In the genomic region with DNA sequence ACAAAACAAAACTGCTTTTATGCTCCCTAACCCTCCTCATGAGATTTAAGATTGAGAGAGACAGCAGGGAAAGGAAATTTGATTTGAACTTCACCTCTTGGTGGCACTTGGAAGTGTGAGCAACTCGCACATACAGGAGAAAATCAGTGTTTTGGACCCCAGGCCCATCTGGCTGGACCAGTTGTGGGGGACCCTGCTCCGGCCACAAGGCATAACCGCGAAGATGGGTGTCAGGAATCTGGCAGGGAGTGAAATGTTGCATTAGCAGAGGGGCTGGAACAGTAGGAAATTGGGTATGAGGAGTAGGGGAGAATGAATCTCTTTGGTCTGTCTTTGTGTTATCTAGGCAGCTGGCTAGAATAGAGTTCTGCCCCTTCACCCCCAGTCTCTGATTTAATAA, we compare ENCODE assay signal across 30 cellular contexts. TPM values are rescaled to one million over a fixed set of nuclear protein-coding genes. Genes with fewer than 3 reads are reported as not detected.
"Had no signal": no experiment of that assay in that cellular context is flagged by ENCODE, and none has a peak within 500 bp of the region (broad histone marks: within the 10 kb centered on the region; RNA-seq: fewer than 3 reads in every experiment).

No MANE protein-coding gene starts in this region.

- H3K4me3 Mint-ChIP-seq: activated CD4-positive, alpha-beta memory T cell treated with anti-CD3 and anti-CD28 coated beads for 36 hours; activated CD4-positive, alpha-beta T cell treated with anti-CD3 and anti-CD28 coated beads for 36 hours; activated CD4-positive, alpha-beta T cell treated with anti-CD3 and anti-CD28 coated beads, Interleukin-2, amount 10 ng/mL, durations not matched to agents 24 days and 14 days; activated CD8-positive, alpha-beta T cell treated with anti-CD3 and anti-CD28 coated beads, Interleukin-2, amount 10 ng/mL, durations not matched to agents 7 days and 5 days; activated naive CD4-positive, alpha-beta T cell treated with anti-CD3 and anti-CD28 coated beads for 36 hours; activated naive CD4-positive, alpha-beta T cell treated with anti-CD3 and anti-CD28 coated beads, Interleukin-2, amount 50 U/mL, for 24 hours; activated naive CD8-positive, alpha-beta T cell treated with anti-CD3 and anti-CD28 coated beads for 36 hours; activated naive CD8-positive, alpha-beta T cell treated with anti-CD3 and anti-CD28 coated beads, Interleukin-2, amount 50 U/mL, for 24 hours; activated T-helper 1 cell treated with anti-CD3 and anti-CD28 coated beads, Interleukin-12 subunit alpha, Interleukin-12 subunit beta, Interleukin-2, Interleukin-4 antibody, amounts not matched to agents 30 ng/mL and 10 ng/mL and 1 ng/mL, durations not matched to agents 14 hours and 24 hours and 36 hours; effector memory CD8-positive, alpha-beta T cell had no signal

- ATAC-seq: activated CD4-positive, alpha-beta T cell treated with anti-CD3 and anti-CD28 coated beads for 36 hours; activated CD8-positive, alpha-beta T cell treated with anti-CD3 and anti-CD28 coated beads, Interleukin-2, amount 10 ng/mL, durations not matched to agents 7 days and 5 days; body of pancreas; effector memory CD8-positive, alpha-beta T cell; gastroesophageal sphincter had no signal

- H3K27me3 ChIP-seq: adrenal gland, body of pancreas, dorsolateral prefrontal cortex, esophagus squamous epithelium, gastroesophageal sphincter had no signal

- H3K27ac ChIP-seq: adrenal gland, body of pancreas, epithelial cell of prostate, esophagus squamous epithelium, gastroesophageal sphincter had no signal

- H3K27ac Mint-ChIP-seq: activated CD4-positive, alpha-beta memory T cell treated with anti-CD3 and anti-CD28 coated beads for 36 hours; activated CD4-positive, alpha-beta T cell treated with anti-CD3 and anti-CD28 coated beads for 36 hours; activated CD4-positive, alpha-beta T cell treated with anti-CD3 and anti-CD28 coated beads, Interleukin-2, amount 10 ng/mL, durations not matched to agents 24 days and 14 days; activated CD8-positive, alpha-beta T cell treated with anti-CD3 and anti-CD28 coated beads, Interleukin-2, amount 10 ng/mL, durations not matched to agents 7 days and 5 days; activated naive CD4-positive, alpha-beta T cell treated with anti-CD3 and anti-CD28 coated beads for 36 hours; activated naive CD4-positive, alpha-beta T cell treated with anti-CD3 and anti-CD28 coated beads, Interleukin-2, amount 50 U/mL, for 24 hours; activated naive CD8-positive, alpha-beta T cell treated with anti-CD3 and anti-CD28 coated beads for 36 hours; activated naive CD8-positive, alpha-beta T cell treated with anti-CD3 and anti-CD28 coated beads, Interleukin-2, amount 50 U/mL, for 24 hours; activated T-helper 1 cell treated with anti-CD3 and anti-CD28 coated beads, Interleukin-12 subunit alpha, Interleukin-12 subunit beta, Interleukin-2, Interleukin-4 antibody, amounts not matched to agents 30 ng/mL and 10 ng/mL and 1 ng/mL, durations not matched to agents 14 hours and 24 hours and 36 hours; activated T-helper 2 cell treated with anti-CD3 and anti-CD28 coated beads, Interferon-gamma antibody, Interleukin-2, Interleukin-4, amounts not matched to agents 10 μg/mL and 5 μg/mL and 100 μg/mL, durations not matched to agents 14 hours and 24 hours and 36 hours; effector memory CD8-positive, alpha-beta T cell had no signal

- DNase-seq: activated CD4-positive, alpha-beta memory T cell treated with anti-CD3 and anti-CD28 coated beads for 36 hours; activated CD4-positive, alpha-beta T cell treated with anti-CD3 and anti-CD28 coated beads for 36 hours; activated CD4-positive, alpha-beta T cell treated with anti-CD3 and anti-CD28 coated beads, Interleukin-2, amount 10 ng/mL, durations not matched to agents 24 days and 14 days; activated CD4-positive, CD25-positive, alpha-beta regulatory T cell; activated CD4-positive, CD25-positive, alpha-beta regulatory T cell treated with anti-CD3 and anti-CD28 coated beads, Interleukin-2, amount 50 U/mL, for 72 hours; activated CD8-positive, alpha-beta T cell treated with anti-CD3 and anti-CD28 coated beads, Interleukin-2, amount 10 ng/mL, durations not matched to agents 7 days and 5 days; activated effector memory CD4-positive, alpha-beta T cell treated with anti-CD3 and anti-CD28 coated beads, Interleukin-2, amount 50 U/mL, for 16 hours; activated naive CD4-positive, alpha-beta T cell treated with anti-CD3 and anti-CD28 coated beads for 36 hours; activated naive CD8-positive, alpha-beta T cell treated with anti-CD3 and anti-CD28 coated beads for 36 hours; activated naive CD8-positive, alpha-beta T cell treated with anti-CD3 and anti-CD28 coated beads, Interleukin-2, amount 50 U/mL, for 24 hours; activated T-cell treated with anti-CD3 and anti-CD28 coated beads, Interleukin-2, amount 50 U/mL, for 48 hours; adrenal gland; body of pancreas; dorsolateral prefrontal cortex; effector CD4-positive, alpha-beta T cell; effector memory CD8-positive, alpha-beta T cell; esophagus squamous epithelium; foreskin melanocyte; T-helper 2 cell had no signal

- H3K4me1 ChIP-seq: esophagus squamous epithelium had no signal

- H3K4me3 ChIP-seq: adrenal gland, body of pancreas, esophagus squamous epithelium, gastroesophageal sphincter had no signal

- H3K9me3 Mint-ChIP-seq: activated CD4-positive, alpha-beta memory T cell treated with anti-CD3 and anti-CD28 coated beads for 36 hours; activated CD4-positive, alpha-beta T cell treated with anti-CD3 and anti-CD28 coated beads, Interleukin-2, amount 10 ng/mL, durations not matched to agents 24 days and 14 days; activated naive CD4-positive, alpha-beta T cell treated with anti-CD3 and anti-CD28 coated beads for 36 hours; activated naive CD4-positive, alpha-beta T cell treated with anti-CD3 and anti-CD28 coated beads, Interleukin-2, amount 50 U/mL, for 24 hours; activated naive CD8-positive, alpha-beta T cell treated with anti-CD3 and anti-CD28 coated beads for 36 hours; activated naive CD8-positive, alpha-beta T cell treated with anti-CD3 and anti-CD28 coated beads, Interleukin-2, amount 50 U/mL, for 24 hours; activated T-helper 1 cell treated with anti-CD3 and anti-CD28 coated beads, Interleukin-12 subunit alpha, Interleukin-12 subunit beta, Interleukin-2, Interleukin-4 antibody, amounts not matched to agents 30 ng/mL and 10 ng/mL and 1 ng/mL, durations not matched to agents 14 hours and 24 hours and 36 hours; activated T-helper 2 cell treated with anti-CD3 and anti-CD28 coated beads, Interferon-gamma antibody, Interleukin-2, Interleukin-4, amounts not matched to agents 10 μg/mL and 5 μg/mL and 100 μg/mL, durations not matched to agents 14 hours and 24 hours and 36 hours; effector memory CD8-positive, alpha-beta T cell had no signal

- H3K4me1 Mint-ChIP-seq: activated CD4-positive, alpha-beta T cell treated with anti-CD3 and anti-CD28 coated beads, Interleukin-2, amount 10 ng/mL, durations not matched to agents 24 days and 14 days; activated naive CD8-positive, alpha-beta T cell treated with anti-CD3 and anti-CD28 coated beads for 36 hours had no signal

- H3K9me3 ChIP-seq: adrenal gland, body of pancreas, esophagus squamous epithelium, gastroesophageal sphincter had no signal

- H3K27me3 Mint-ChIP-seq: activated CD4-positive, alpha-beta memory T cell treated with anti-CD3 and anti-CD28 coated beads for 36 hours; activated CD4-positive, alpha-beta T cell treated with anti-CD3 and anti-CD28 coated beads for 36 hours; activated naive CD4-positive, alpha-beta T cell treated with anti-CD3 and anti-CD28 coated beads, Interleukin-2, amount 50 U/mL, for 24 hours; activated naive CD8-positive, alpha-beta T cell treated with anti-CD3 and anti-CD28 coated beads for 36 hours; activated naive CD8-positive, alpha-beta T cell treated with anti-CD3 and anti-CD28 coated beads, Interleukin-2, amount 50 U/mL, for 24 hours had no signal

RNA-seq across cellular contexts. Expression of gene CIROP, which starts 1.2 kb away (rescaled TPM):
- total RNA-seq: activated CD4-positive, alpha-beta memory T cell treated with anti-CD3 and anti-CD28 coated beads for 36 hours; activated CD4-positive, alpha-beta T cell treated with anti-CD3 and anti-CD28 coated beads for 36 hours; activated CD4-positive, alpha-beta T cell treated with anti-CD3 and anti-CD28 coated beads, Interleukin-2, amount 10 ng/mL, durations not matched to agents 24 days and 14 days; activated CD8-positive, alpha-beta T cell treated with anti-CD3 and anti-CD28 coated beads, Interleukin-2, amount 10 ng/mL, durations not matched to agents 7 days and 5 days; activated naive CD4-positive, alpha-beta T cell treated with anti-CD3 and anti-CD28 coated beads for 36 hours; activated naive CD8-positive, alpha-beta T cell treated with anti-CD3 and anti-CD28 coated beads for 36 hours; activated T-helper 1 cell treated with anti-CD3 and anti-CD28 coated beads, Interleukin-12 subunit alpha, Interleukin-12 subunit beta, Interleukin-2, Interleukin-4 antibody, amounts not matched to agents 30 ng/mL and 10 ng/mL and 1 ng/mL, durations not matched to agents 14 hours and 24 hours and 36 hours; activated T-helper 2 cell treated with anti-CD3 and anti-CD28 coated beads, Interferon-gamma antibody, Interleukin-2, Interleukin-4, amounts not matched to agents 10 μg/mL and 5 μg/mL and 100 μg/mL, durations not matched to agents 14 hours and 24 hours and 36 hours; adrenal gland; body of pancreas; chondrocyte; fibroblast of villous mesenchyme; glomerular endothelial cell; T-helper 1 cell treated with Interleukin-12 subunit alpha and Interleukin-12 subunit beta and Interleukin-4 antibody, amounts not matched to agents 30 ng/mL and 1 ng/mL, for 36 hours had no signal
- polyA plus RNA-seq: adrenal gland, aorta had no signal

RNA-seq across cellular contexts. Expression of gene CEBPE, which starts 15.5 kb away (rescaled TPM):
- total RNA-seq: activated T-helper 1 cell treated with anti-CD3 and anti-CD28 coated beads, Interleukin-12 subunit alpha, Interleukin-12 subunit beta, Interleukin-2, Interleukin-4 antibody, amounts not matched to agents 30 ng/mL and 10 ng/mL and 1 ng/mL, durations not matched to agents 14 hours and 24 hours and 36 hours; activated T-helper 2 cell treated with anti-CD3 and anti-CD28 coated beads, Interferon-gamma antibody, Interleukin-2, Interleukin-4, amounts not matched to agents 10 μg/mL and 5 μg/mL and 100 μg/mL, durations not matched to agents 14 hours and 24 hours and 36 hours; body of pancreas; chondrocyte; esophagus squamous epithelium; fibroblast of lung; fibroblast of villous mesenchyme; gastroesophageal sphincter; glomerular endothelial cell had no signal
- polyA plus RNA-seq: fibroblast of lung had no signal
